10 cellular contexts compared by ENCODE assay signal in the genomic region with DNA sequence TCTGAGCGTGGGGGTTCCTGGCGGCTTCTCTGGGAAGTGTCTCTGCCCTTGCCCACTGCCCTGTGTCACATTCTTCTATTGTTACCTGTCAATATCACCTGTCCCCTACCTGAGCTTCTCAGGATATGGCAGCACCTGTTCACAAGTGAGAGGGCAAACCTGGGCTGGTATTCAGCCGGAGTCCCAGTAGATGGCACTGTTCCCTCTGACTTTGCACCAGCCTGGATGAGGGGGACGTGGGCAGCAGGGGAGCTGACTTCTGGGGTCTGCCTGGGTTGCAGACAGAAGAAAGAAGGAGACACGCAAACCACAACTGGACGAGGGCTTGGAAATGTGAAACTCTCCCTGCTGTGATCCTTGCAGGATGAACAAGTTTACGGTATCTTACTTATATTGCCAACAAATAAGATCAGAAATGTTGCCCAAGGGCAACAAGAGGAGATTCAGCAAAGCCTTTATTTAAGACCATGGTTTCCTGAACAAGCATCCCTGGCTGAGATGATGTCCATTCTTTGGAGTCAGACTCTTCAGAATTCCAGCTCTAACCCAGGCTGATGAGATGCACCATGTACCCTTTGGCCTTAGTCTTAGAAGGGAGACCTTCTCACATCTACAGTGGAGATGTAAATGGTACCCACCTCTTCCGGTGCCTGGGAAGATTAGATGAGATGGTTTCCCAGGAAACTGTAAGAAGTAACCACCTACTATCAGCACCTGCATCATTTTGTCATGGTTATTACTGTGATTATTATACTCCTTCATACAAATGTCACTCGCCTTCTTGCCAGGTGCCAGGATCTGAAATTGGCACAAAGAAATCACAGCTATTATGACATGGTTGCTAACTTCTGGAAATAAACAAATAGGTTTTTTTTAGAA.
A peak's percentile ranks its signal among the peaks of the same experiment; 100 is the strongest.
DNase-seq lines count a peak whose midpoint lies in the region; ATAC-seq, FAIRE-seq and TF ChIP-seq lines count a peak whose summit lies in the region.
"Had no signal": no experiment of that assay in that cellular context is flagged by ENCODE, and none has a peak within 500 bp of the region (broad histone marks: within the 10 kb centered on the region; RNA-seq: fewer than 3 reads in every experiment).

No MANE protein-coding gene starts in this region.

- H3K27me3 Mint-ChIP-seq in activated T-helper 1 cell treated with anti-CD3 and anti-CD28 coated beads, Interleukin-12 subunit alpha, Interleukin-12 subunit beta, Interleukin-2, Interleukin-4 antibody, amounts not matched to agents 30 ng/mL and 10 ng/mL and 1 ng/mL, durations not matched to agents 14 hours and 24 hours and 36 hours (ENCODE audit: insufficient read depth): no peaks in the 10 kb centered on the region

- TF ChIP-seq CTCF in AG04450 (IDR thresholded peaks at IDR 0.05; ENCODE audit: low read depth, low read length): peak; percentile 50

- H3K27ac ChIP-seq in AG04450 (ENCODE audit: low read depth, low read length): no peak overlapping the region
- H3K27ac ChIP-seq: sigmoid colon had no signal

- intact Hi-C loops in activated T-helper 1 cell treated with anti-CD3 and anti-CD28 coated beads, Interleukin-12 subunit alpha, Interleukin-12 subunit beta, Interleukin-2, Interleukin-4 antibody, amounts not matched to agents 30 ng/mL and 10 ng/mL and 1 ng/mL, durations not matched to agents 14 hours and 24 hours and 36 hours (cut with micrococcal nuclease): no loop called here

- no peaks in the 10 kb centered on the region for H3K27me3 ChIP-seq in AG04450 (ENCODE audit: control insufficient read depth, insufficient read depth, low read length)
- H3K27me3 ChIP-seq: sigmoid colon had no signal

- peaks cover 7% of the 10 kb centered on the region for H3K9me3 Mint-ChIP-seq in activated T-helper 1 cell treated with anti-CD3 and anti-CD28 coated beads, Interleukin-12 subunit alpha, Interleukin-12 subunit beta, Interleukin-2, Interleukin-4 antibody, amounts not matched to agents 30 ng/mL and 10 ng/mL and 1 ng/mL, durations not matched to agents 14 hours and 24 hours and 36 hours

- CTCF ChIA-PET in AG04450 (lab: Charles Lee) (interaction anchor here (1.0 to 1.7 kb wide), 7 partner anchors 9 to 1044 kb away, joined by 3 to 5 read pairs (median 3); no protein-coding TSS in a partner anchor), HEK293T (lab: Yijun Ruan, JAX) (interaction anchor here (0.7 kb wide), 1 partner anchor 368 kb away, joined by 3 read pairs; no protein-coding TSS in a partner anchor)

- H3K4me1 Mint-ChIP-seq in activated T-helper 1 cell treated with anti-CD3 and anti-CD28 coated beads, Interleukin-12 subunit alpha, Interleukin-12 subunit beta, Interleukin-2, Interleukin-4 antibody, amounts not matched to agents 30 ng/mL and 10 ng/mL and 1 ng/mL, durations not matched to agents 14 hours and 24 hours and 36 hours (ENCODE audit: low read depth): no peaks in the 10 kb centered on the region

- POLR2A ChIA-PET in AG04450 (lab: Yijun Ruan, JAX) (interaction anchor here (0.6 kb wide), 1 partner anchor 266 kb away, joined by 5 read pairs; no protein-coding TSS in a partner anchor), HEK293T (lab: Yijun Ruan, JAX) (no interaction called here)

- FAIRE-seq in H54 (lab: Jason Lieb, UNC): no peak

- no peaks in the 10 kb centered on the region for H3K9me3 ChIP-seq in AG04450 (ENCODE audit: control insufficient read depth, insufficient read depth, low read length)

- no peak for TF ChIP-seq POLR2A in H54 (IDR thresholded peaks at IDR 0.05; ENCODE audit: low read depth, low read length)

- no peak overlapping the region for H3K4me3 Mint-ChIP-seq in activated T-helper 1 cell treated with anti-CD3 and anti-CD28 coated beads, Interleukin-12 subunit alpha, Interleukin-12 subunit beta, Interleukin-2, Interleukin-4 antibody, amounts not matched to agents 30 ng/mL and 10 ng/mL and 1 ng/mL, durations not matched to agents 14 hours and 24 hours and 36 hours

- no peak overlapping the region for H3K4me3 ChIP-seq in AG04450 (ENCODE audit: low read depth, low read length)
- H3K4me3 ChIP-seq: sigmoid colon had no signal

- H3K36me3 Mint-ChIP-seq in activated T-helper 1 cell treated with anti-CD3 and anti-CD28 coated beads, Interleukin-12 subunit alpha, Interleukin-12 subunit beta, Interleukin-2, Interleukin-4 antibody, amounts not matched to agents 30 ng/mL and 10 ng/mL and 1 ng/mL, durations not matched to agents 14 hours and 24 hours and 36 hours (ENCODE audit: low read depth): no peaks in the 10 kb centered on the region

- ATAC-seq in HG03025 (IDR thresholded peaks at IDR 0.05; ENCODE audit: low FRiP score, unreplicated experiment): no peak

- H3K27ac Mint-ChIP-seq in activated T-helper 1 cell treated with anti-CD3 and anti-CD28 coated beads, Interleukin-12 subunit alpha, Interleukin-12 subunit beta, Interleukin-2, Interleukin-4 antibody, amounts not matched to agents 30 ng/mL and 10 ng/mL and 1 ng/mL, durations not matched to agents 14 hours and 24 hours and 36 hours: no peak overlapping the region

- DNase-seq in AG04450 (ENCODE audit: low read depth, low spot score) (no peak), HEK293T (ENCODE audit: extremely low spot score) (peak; percentile 26), RPMI8226 (peak; percentile 18), iPS-NIHi7 (ENCODE audit: extremely low spot score) (peak; percentile 78), germinal center (ENCODE audit: low spot score) (no peak), H54 (ENCODE audit: insufficient read length, low spot score) (no peak)
- no peak for DNase-seq in activated T-helper 1 cell treated with anti-CD3 and anti-CD28 coated beads, Interleukin-12 subunit alpha, Interleukin-12 subunit beta, Interleukin-2, Interleukin-4 antibody, amounts not matched to agents 30 ng/mL and 10 ng/mL and 1 ng/mL, durations not matched to agents 14 hours and 24 hours and 36 hours (ENCODE audit: low spot score)
- DNase-seq: NCI-H446 treated with DMSO at 0.1 percent for 48 hours, sigmoid colon had no signal

TF ChIP-seq in HEK293T, 16 proteins besides CTCF, POLR2A, EP300 and RAD21:
- TF ChIP-seq L3MBTL2 (conservative IDR thresholded peaks at IDR 0.05): no peak
- TF ChIP-seq HDGF (IDR thresholded peaks at IDR 0.05; ENCODE audit: borderline replicate concordance): no peak
- no peak for TF ChIP-seq CTBP1 (IDR thresholded peaks at IDR 0.05; ENCODE audit: borderline replicate concordance)
- no peak for TF ChIP-seq SP1 (IDR thresholded peaks at IDR 0.05)

Comparison
In these comparisons a context has a peak if more than half of its experiments do, and no peak if none do; other contexts are left out.
1. DNase-seq: peak in HEK293T (single experiment), RPMI8226 (single experiment) and iPS-NIHi7 (single experiment); none in AG04450 (single experiment), germinal center (single experiment), activated T-helper 1 cell treated with anti-CD3 and anti-CD28 coated beads, Interleukin-12 subunit alpha, Interleukin-12 subunit beta, Interleukin-2, Interleukin-4 antibody, amounts not matched to agents 30 ng/mL and 10 ng/mL and 1 ng/mL, durations not matched to agents 14 hours and 24 hours and 36 hours (single experiment) and H54 (single experiment).